In the genomic region with DNA sequence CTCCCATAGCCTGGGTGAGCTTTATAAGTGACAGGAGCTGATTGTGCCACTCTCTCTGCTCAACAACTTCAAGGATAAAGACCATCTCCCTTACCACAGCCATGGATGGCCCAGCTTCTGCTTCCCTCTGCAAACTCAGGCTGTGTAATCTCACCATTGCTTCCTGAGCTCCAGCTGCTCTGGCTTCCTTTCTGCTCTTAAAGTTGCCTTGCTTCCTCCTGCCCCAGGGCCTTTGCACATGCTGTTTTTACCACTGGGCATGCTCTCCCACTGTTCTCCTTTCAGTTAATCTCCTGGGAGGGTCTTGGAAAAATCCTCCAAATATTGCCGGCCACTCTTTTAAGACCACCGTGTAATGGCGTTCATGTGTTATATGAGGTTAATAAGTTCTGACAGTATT, we compare ENCODE assay signal across 35 cellular contexts.
"Had no signal": no experiment of that assay in that cellular context is flagged by ENCODE, and none has a peak within 500 bp of the region (broad histone marks: within the 10 kb centered on the region; RNA-seq: fewer than 3 reads in every experiment).

No MANE protein-coding gene starts in this region.

- DNase-seq: Karpas-422, Kasumi-1, MG63, MM.1S, MV-4-11, NCI-H1048, NCI-H1092, NCI-H1092 treated with DMSO at 0.1 percent for 48 hours, NCI-H1105, NCI-H1105 treated with DMSO at 0.1 percent for 48 hours, NCI-H1417, NCI-H1417 treated with DMSO at 0.1 percent for 48 hours, NCI-H1436, NCI-H1436 treated with DMSO at 0.1 percent for 48 hours, NCI-H146, NCI-H1694, NCI-H1694 treated with DMSO at 0.1 percent for 48 hours, NCI-H187, NCI-H187 treated with DMSO at 0.1 percent for 48 hours, NCI-H1930, NCI-H2029, NCI-H2029 treated with DMSO at 0.1 percent for 48 hours, NCI-H2081, NCI-H2081 treated with DMSO at 0.1 percent for 48 hours, NCI-H2107, NCI-H2171, NCI-H2171 treated with DMSO at 0.1 percent for 48 hours, NCI-H2227 treated with DMSO at 0.1 percent for 48 hours, NCI-H226, NCI-H345, NCI-H446, NCI-H446 treated with DMSO at 0.1 percent for 48 hours, NCI-H510A, NCI-H510A treated with DMSO at 0.1 percent for 48 hours, NCI-H524 had no signal

- H3K4me3 ChIP-seq: MG63 had no signal

- H3K36me3 ChIP-seq: MG63 had no signal

- H3K9me3 ChIP-seq: MG63 had no signal
